ENCODE assay signal across 23 cellular contexts in the genomic region with DNA sequence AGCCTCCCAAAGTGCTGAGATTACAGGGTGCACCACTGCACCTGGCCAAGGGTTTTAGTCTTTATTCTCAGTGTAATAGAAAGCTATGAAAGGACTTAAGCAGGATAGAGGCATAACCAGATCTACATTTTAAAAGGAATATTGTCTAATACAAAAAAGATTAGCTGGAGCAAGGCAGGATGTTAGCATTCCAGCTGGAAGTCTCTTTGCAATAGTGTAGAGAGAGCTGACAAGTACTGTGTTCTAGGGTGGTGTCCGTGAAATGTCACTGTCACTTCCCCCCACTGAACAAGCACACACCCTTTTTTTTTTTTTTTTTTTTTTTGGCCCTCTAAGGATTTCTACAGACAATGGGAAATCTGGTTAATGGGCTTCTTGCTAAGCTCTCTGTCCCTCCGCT. TPM values are rescaled to one million over a fixed set of nuclear protein-coding genes. Genes with fewer than 3 reads are reported as not detected.
DNase-seq lines count a peak whose midpoint lies in the region; ATAC-seq and TF ChIP-seq lines count a peak whose summit lies in the region.
"Had no signal": no experiment of that assay in that cellular context is flagged by ENCODE, and none has a peak within 500 bp of the region (broad histone marks: within the 10 kb centered on the region; RNA-seq: fewer than 3 reads in every experiment).

No MANE protein-coding gene starts in this region.

- H3K4me1 Mint-ChIP-seq in GM23338 = peaks cover 2% of the 10 kb centered on the region; the same call in 2 of the 3 replicates
- H3K4me1 Mint-ChIP-seq in stimulated activated memory B cell treated with anti-CD40 and anti-IgM and Interleukin-4, amounts not matched to agents 10 μg/mL and 1 μg/mL and 100 μg/mL, for 72 hours = no peaks in the 10 kb centered on the region
- H3K4me1 Mint-ChIP-seq: CD14-positive monocyte; CD4-positive, alpha-beta memory T cell; CD4-positive, CD25-positive, alpha-beta regulatory T cell; CD8-positive, alpha-beta memory T cell had no signal

- peaks cover 8% of the 10 kb centered on the region; the same call in 1 of the 2 replicates for H3K9me2 ChIP-seq in GM23338 (ENCODE audit: insufficient read depth)

- H2AFZ ChIP-seq in GM23338 = peak overlapping the region; percentile 69; the same call in 1 of the 2 replicates

- 53 to 73% (median 67%) methylated on average over 2 of the region's 2 CpGs for WGBS in stomach, 5 donors

- no peaks in the 10 kb centered on the region for H3K27me3 Mint-ChIP-seq in GM23338 (ENCODE audit: insufficient read depth, low read depth, poor library complexity)
- peaks cover 32% of the 10 kb centered on the region for H3K27me3 Mint-ChIP-seq in stimulated activated memory B cell treated with anti-CD40 and anti-IgM and Interleukin-4, amounts not matched to agents 10 μg/mL and 1 μg/mL and 100 μg/mL, for 72 hours

- no peak for ATAC-seq in GM23338
- ATAC-seq in stimulated activated memory B cell treated with anti-CD40 and anti-IgM and Interleukin-4, amounts not matched to agents 10 μg/mL and 1 μg/mL and 100 μg/mL, for 72 hours = peak; percentile 31
- ATAC-seq: GM12878 had no signal

- no peaks in the 10 kb centered on the region for H3K4me1 ChIP-seq in GM23338 (ENCODE audit: insufficient read depth)
- peaks cover 28% of the 10 kb centered on the region for H3K4me1 ChIP-seq in HAP-1
- no peaks in the 10 kb centered on the region for H3K4me1 ChIP-seq in stomach
- H3K4me1 ChIP-seq: BE2C, BLaER1 had no signal

- H3K27ac Mint-ChIP-seq in GM23338 = no peak overlapping the region
- H3K27ac Mint-ChIP-seq in stimulated activated memory B cell treated with anti-CD40 and anti-IgM and Interleukin-4, amounts not matched to agents 10 μg/mL and 1 μg/mL and 100 μg/mL, for 72 hours = no peak overlapping the region
- H3K27ac Mint-ChIP-seq: CD4-positive, alpha-beta memory T cell; CD4-positive, CD25-positive, alpha-beta regulatory T cell; CD8-positive, alpha-beta memory T cell had no signal

- no peaks in the 10 kb centered on the region for H3K27me3 ChIP-seq in GM23338 (ENCODE audit: insufficient read depth)
- no peaks in the 10 kb centered on the region for H3K27me3 ChIP-seq in HAP-1 (ENCODE audit: low read depth)
- H3K27me3 ChIP-seq in stomach = no peaks in the 10 kb centered on the region
- H3K27me3 ChIP-seq: BLaER1 had no signal

- intact Hi-C loops in stomach (cut with DNase I; ENCODE audit: low total_unique reads) = no loop called here

- TF ChIP-seq CTCF in GM23338 (conservative IDR thresholded peaks at IDR 0.05; ENCODE audit: low read depth in 2 of 2) (no peak), stomach (IDR thresholded peaks at IDR 0.05) (no peak)

- H3K4me3 ChIP-seq in GM23338 (no peak overlapping the region), HAP-1 (no peak overlapping the region), stomach (no peak overlapping the region)
- H3K4me3 ChIP-seq: BLaER1, GM12878 had no signal

- H3K36me3 ChIP-seq in GM23338 (ENCODE audit: insufficient read depth) (no peaks in the 10 kb centered on the region), HAP-1 (replicated peaks) (no peaks in the 10 kb centered on the region), stomach (no peaks in the 10 kb centered on the region)
- H3K36me3 ChIP-seq: BE2C, BLaER1 had no signal

- H3K9me3 Mint-ChIP-seq in GM23338 = no peaks in the 10 kb centered on the region; the same call in 2 of the 3 replicates
- no peaks in the 10 kb centered on the region for H3K9me3 Mint-ChIP-seq in stimulated activated memory B cell treated with anti-CD40 and anti-IgM and Interleukin-4, amounts not matched to agents 10 μg/mL and 1 μg/mL and 100 μg/mL, for 72 hours
- H3K9me3 Mint-ChIP-seq: CD8-positive, alpha-beta memory T cell had no signal

- H4K20me1 ChIP-seq in GM23338 (replicated peaks; ENCODE audit: insufficient read depth) = no peaks in the 10 kb centered on the region
- H4K20me1 ChIP-seq: BLaER1 had no signal

- H3K4me2 ChIP-seq in GM23338 = no peak overlapping the region
- H3K4me2 ChIP-seq: BLaER1 had no signal

- no peak for TF ChIP-seq POLR2A in stomach (IDR thresholded peaks at IDR 0.05)

- in situ Hi-C loops in HAP-1 (cut with MboI; ENCODE audit: low sequenced_read_pairs) = no loop called here

- H3K27ac ChIP-seq in GM23338 (ENCODE audit: low read depth) (no peak overlapping the region), stomach (no peak overlapping the region)
- H3K27ac ChIP-seq: BLaER1 had no signal

- H3F3A ChIP-seq in GM23338 (replicated peaks; ENCODE audit: low read depth) = no peaks in the 10 kb centered on the region

- no peak overlapping the region for H3K4me3 Mint-ChIP-seq in GM23338
- H3K4me3 Mint-ChIP-seq in stimulated activated memory B cell treated with anti-CD40 and anti-IgM and Interleukin-4, amounts not matched to agents 10 μg/mL and 1 μg/mL and 100 μg/mL, for 72 hours = no peak overlapping the region
- H3K4me3 Mint-ChIP-seq: CD14-positive monocyte; CD4-positive, alpha-beta memory T cell; CD4-positive, CD25-positive, alpha-beta regulatory T cell; CD8-positive, alpha-beta memory T cell had no signal

- H3K79me2 ChIP-seq in GM23338 (replicated peaks; ENCODE audit: insufficient read depth) = no peaks in the 10 kb centered on the region

- no peak for DNase-seq in GM23338 (ENCODE audit: low spot score)
- DNase-seq in HAP-1 (ENCODE audit: low spot score in 2 of 2) = peak; percentile 67 to 93
- no peak for DNase-seq in NCI-H2196 (lab: John Stamatoyannopoulos, UW; ENCODE audit: unreplicated experiment)
- DNase-seq in stomach = no peak
- DNase-seq: 8988T; ACHN; BE2C; C1 segment of cervical spinal cord; CD4-positive, alpha-beta memory T cell; CD4-positive, CD25-positive, alpha-beta regulatory T cell; CD8-positive, alpha-beta memory T cell; COR-L47; DMS 273 treated with DMSO at 0.1 percent for 48 hours; DMS153; DMS53; DMS79; DND-41; EL; GDM1 had no signal

- no peak for TF ChIP-seq EP300 in stomach (IDR thresholded peaks at IDR 0.05)

- H3K36me3 Mint-ChIP-seq in GM23338 (ENCODE audit: low read depth) = no peaks in the 10 kb centered on the region
- H3K36me3 Mint-ChIP-seq in stimulated activated memory B cell treated with anti-CD40 and anti-IgM and Interleukin-4, amounts not matched to agents 10 μg/mL and 1 μg/mL and 100 μg/mL, for 72 hours = no peaks in the 10 kb centered on the region
- H3K36me3 Mint-ChIP-seq: CD14-positive monocyte; CD4-positive, alpha-beta memory T cell; CD4-positive, CD25-positive, alpha-beta regulatory T cell; CD8-positive, alpha-beta memory T cell had no signal

- no peaks in the 10 kb centered on the region for H3K9me3 ChIP-seq in HAP-1
- no peaks in the 10 kb centered on the region for H3K9me3 ChIP-seq in stomach
- H3K9me3 ChIP-seq: BE2C, BLaER1 had no signal

TF ChIP-seq in GM23338, 12 proteins besides CTCF, POLR2A, EP300 and RAD21 (continues in another document):
- no peak for TF ChIP-seq ZNF331 (CRISPR knock-in tag; IDR thresholded peaks at IDR 0.05; ENCODE audit: low read depth)
- no peak for TF ChIP-seq CREB1 (CRISPR knock-in tag; IDR thresholded peaks at IDR 0.05; ENCODE audit: low read depth)
- no peak for TF ChIP-seq JUNB (IDR thresholded peaks at IDR 0.05; ENCODE audit: unreplicated experiment)
- TF ChIP-seq, protein P1, sequence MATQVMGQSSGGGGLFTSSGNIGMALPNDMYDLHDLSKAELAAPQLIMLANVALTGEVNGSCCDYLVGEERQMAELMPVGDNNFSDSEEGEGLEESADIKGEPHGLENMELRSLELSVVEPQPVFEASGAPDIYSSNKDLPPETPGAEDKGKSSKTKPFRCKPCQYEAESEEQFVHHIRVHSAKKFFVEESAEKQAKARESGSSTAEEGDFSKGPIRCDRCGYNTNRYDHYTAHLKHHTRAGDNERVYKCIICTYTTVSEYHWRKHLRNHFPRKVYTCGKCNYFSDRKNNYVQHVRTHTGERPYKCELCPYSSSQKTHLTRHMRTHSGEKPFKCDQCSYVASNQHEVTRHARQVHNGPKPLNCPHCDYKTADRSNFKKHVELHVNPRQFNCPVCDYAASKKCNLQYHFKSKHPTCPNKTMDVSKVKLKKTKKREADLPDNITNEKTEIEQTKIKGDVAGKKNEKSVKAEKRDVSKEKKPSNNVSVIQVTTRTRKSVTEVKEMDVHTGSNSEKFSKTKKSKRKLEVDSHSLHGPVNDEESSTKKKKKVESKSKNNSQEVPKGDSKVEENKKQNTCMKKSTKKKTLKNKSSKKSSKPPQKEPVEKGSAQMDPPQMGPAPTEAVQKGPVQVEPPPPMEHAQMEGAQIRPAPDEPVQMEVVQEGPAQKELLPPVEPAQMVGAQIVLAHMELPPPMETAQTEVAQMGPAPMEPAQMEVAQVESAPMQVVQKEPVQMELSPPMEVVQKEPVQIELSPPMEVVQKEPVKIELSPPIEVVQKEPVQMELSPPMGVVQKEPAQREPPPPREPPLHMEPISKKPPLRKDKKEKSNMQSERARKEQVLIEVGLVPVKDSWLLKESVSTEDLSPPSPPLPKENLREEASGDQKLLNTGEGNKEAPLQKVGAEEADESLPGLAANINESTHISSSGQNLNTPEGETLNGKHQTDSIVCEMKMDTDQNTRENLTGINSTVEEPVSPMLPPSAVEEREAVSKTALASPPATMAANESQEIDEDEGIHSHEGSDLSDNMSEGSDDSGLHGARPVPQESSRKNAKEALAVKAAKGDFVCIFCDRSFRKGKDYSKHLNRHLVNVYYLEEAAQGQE (IDR thresholded peaks at IDR 0.05; ENCODE audit: unreplicated experiment) = no peak
- TF ChIP-seq STAT1 (IDR thresholded peaks at IDR 0.05; ENCODE audit: unreplicated experiment) = no peak
- no peak for TF ChIP-seq EZH2phosphoT487 (IDR thresholded peaks at IDR 0.05; ENCODE audit: unreplicated experiment)

RNA-seq across cellular contexts. Expression of a gene that starts 24.2 kb away (rescaled TPM):
- total RNA-seq in GM23338 (2014; rRNA removed; shearing (Covaris generic)) = 67.9 and 75.0 TPM in 2 replicates
- polyA plus RNA-seq in GM23338 (2016; fragmentation: Nextera tagmentation; extraction: Ambion mirVana) = 35.8 and 38.3 TPM in 2 replicates
- 10 to 100 TPM in 1 of 5 donors, 1 to 10 TPM in 2, under 1 TPM in 1, not detected in 1; 0.14 to 40.6 (median 4.3) TPM for total RNA-seq in stomach
- polyA plus RNA-seq in stomach = 1 to 10 TPM; 1.7 to 2.3 (median 1.9) TPM

Comparison
In these comparisons a context has a peak if more than half of its experiments do, and no peak if none do; other contexts are left out.
1. DNase-seq: peak in HAP-1 (2 of 2); none in GM23338 (single experiment), NCI-H2196 (single experiment) and stomach (single experiment).